Comparison of ENCODE assay signal across 9 cellular contexts in the genomic region with DNA sequence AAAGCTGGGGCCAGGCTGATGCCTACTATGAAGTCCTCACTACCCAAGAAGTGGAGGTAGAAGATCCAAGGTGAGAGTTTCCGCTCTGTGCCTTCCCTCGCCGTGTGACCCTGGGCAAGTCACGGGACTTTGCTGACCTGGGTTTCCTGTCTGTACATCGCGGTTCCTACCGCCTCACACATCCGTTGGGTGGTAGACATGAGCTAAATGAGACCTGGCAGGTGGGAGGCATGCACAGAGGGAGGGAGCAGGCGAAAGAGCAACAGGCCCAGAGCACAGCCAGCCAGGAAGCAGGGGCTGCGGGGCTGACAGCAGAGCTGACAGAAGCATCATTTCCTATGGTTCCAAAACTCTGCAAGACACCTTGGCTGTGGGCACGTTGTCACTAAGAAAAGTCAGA.
A peak's percentile ranks its signal among the peaks of the same experiment; 100 is the strongest.
DNase-seq lines count a peak whose midpoint lies in the region; ATAC-seq and TF ChIP-seq lines count a peak whose summit lies in the region.
"Had no signal": no experiment of that assay in that cellular context is flagged by ENCODE, and none has a peak within 500 bp of the region (broad histone marks: within the 10 kb centered on the region; RNA-seq: fewer than 3 reads in every experiment).

No MANE protein-coding gene starts in this region.

- H3K27ac ChIP-seq in Peyer's patch (peak overlapping the region in 3 of 4 donors; percentile 22 to 34 (median 32)), right atrium auricular region (no peak overlapping the region)
- H3K27ac ChIP-seq: KMS-11 had no signal

- H3K36me3 ChIP-seq in Peyer's patch: peaks cover 0 to 18% (median 0%) of the 10 kb centered on the region in 3 donors
- H3K36me3 ChIP-seq in right atrium auricular region: peaks cover 35% of the 10 kb centered on the region

- H3K27ac Mint-ChIP-seq in nephron progenitor cell (peak overlapping the region; percentile 34), WTC11 (no peak overlapping the region), progenitor cell of endocrine pancreas (no peak overlapping the region)

- H3K4me1 ChIP-seq in Peyer's patch (peaks cover 8 to 30% (median 24%) of the 10 kb centered on the region in 4 donors), right atrium auricular region (peaks cover 0 to 28% of the 10 kb centered on the region in 2 donors)

- TF ChIP-seq POLR2A in Peyer's patch (IDR thresholded peaks at IDR 0.05): no peak

- ATAC-seq in WTC11 (no peak), GM19397 (IDR thresholded peaks at IDR 0.05; ENCODE audit: unreplicated experiment) (no peak)

- H3K27me3 Mint-ChIP-seq in nephron progenitor cell (ENCODE audit: low read depth, poor library complexity) (peaks cover 4% of the 10 kb centered on the region), WTC11 (ENCODE audit: low read depth) (no peaks in the 10 kb centered on the region), progenitor cell of endocrine pancreas (peaks cover 25% of the 10 kb centered on the region)

- H3K4me3 ChIP-seq in Peyer's patch (no peak overlapping the region), right atrium auricular region (no peak overlapping the region)

- CTCF ChIA-PET in WTC11 (lab: Charles Lee): interaction anchor here (1.2 kb wide), 1 partner anchor 16 kb away, joined by 3 read pairs; no protein-coding TSS in a partner anchor

- TF ChIP-seq CTCF in Peyer's patch (IDR thresholded peaks at IDR 0.05) (no peak), nephron progenitor cell (IDR thresholded peaks at IDR 0.05) (no peak), WTC11 (IDR thresholded peaks at IDR 0.05) (no peak), progenitor cell of endocrine pancreas (IDR thresholded peaks at IDR 0.05; ENCODE audit: unreplicated experiment) (no peak), right atrium auricular region (IDR thresholded peaks at IDR 0.05) (no peak)

- peaks cover 18% of the 10 kb centered on the region for H3K9me3 Mint-ChIP-seq in nephron progenitor cell
- peaks cover 13% of the 10 kb centered on the region for H3K9me3 Mint-ChIP-seq in WTC11
- H3K9me3 Mint-ChIP-seq in progenitor cell of endocrine pancreas (ENCODE audit: low read depth): peaks cover 12% of the 10 kb centered on the region

- H3K4me1 Mint-ChIP-seq in nephron progenitor cell (peaks cover 51% of the 10 kb centered on the region), WTC11 (peaks cover 16% of the 10 kb centered on the region), progenitor cell of endocrine pancreas (ENCODE audit: low read depth) (peaks cover 13% of the 10 kb centered on the region)

- no peak overlapping the region for H3K4me3 Mint-ChIP-seq in nephron progenitor cell
- no peak overlapping the region for H3K4me3 Mint-ChIP-seq in WTC11
- no peak overlapping the region for H3K4me3 Mint-ChIP-seq in progenitor cell of endocrine pancreas (ENCODE audit: low read depth)

- no peaks in the 10 kb centered on the region for H3K27me3 ChIP-seq in Peyer's patch
- H3K27me3 ChIP-seq in right atrium auricular region: no peaks in the 10 kb centered on the region

- peak in 2 of 3 donors; percentile 78 to 89 for DNase-seq in Peyer's patch
- DNase-seq in activated T-helper 1 cell treated with Interleukin-2 at 50 U/mL for 16 hours (ENCODE audit: low read depth): peak; percentile 72
- DNase-seq in nephron progenitor cell: no peak
- peak; percentile 73 for DNase-seq in stimulated activated naive CD4-positive, alpha-beta T cell treated with Interleukin-2 at 50 U/mL for 16 hours (lab: John Stamatoyannopoulos, UW)
- no peak for DNase-seq in WTC11 (ENCODE audit: low spot score)
- no peak for DNase-seq in progenitor cell of endocrine pancreas (ENCODE audit: low spot score, unreplicated experiment)
- DNase-seq in right atrium auricular region (ENCODE audit: low spot score): no peak

- H3K9me3 ChIP-seq in Peyer's patch (no peaks in the 10 kb centered on the region), right atrium auricular region (peaks cover 0 to 6% of the 10 kb centered on the region in 2 donors)

- POLR2A ChIA-PET in WTC11 (lab: Charles Lee): interaction anchor here (1.4 kb wide), 1 partner anchor 27 kb away, joined by 3 read pairs; no protein-coding TSS in a partner anchor

- H3K36me3 Mint-ChIP-seq in nephron progenitor cell (ENCODE audit: low read depth): peaks cover 98% of the 10 kb centered on the region
- H3K36me3 Mint-ChIP-seq in WTC11: peaks cover 16% of the 10 kb centered on the region
- peaks cover 12% of the 10 kb centered on the region for H3K36me3 Mint-ChIP-seq in progenitor cell of endocrine pancreas (ENCODE audit: insufficient read depth)

TF ChIP-seq in WTC11, 78 proteins besides CTCF, POLR2A, EP300 and RAD21 (continues in another document):
- TF ChIP-seq, protein P1, sequence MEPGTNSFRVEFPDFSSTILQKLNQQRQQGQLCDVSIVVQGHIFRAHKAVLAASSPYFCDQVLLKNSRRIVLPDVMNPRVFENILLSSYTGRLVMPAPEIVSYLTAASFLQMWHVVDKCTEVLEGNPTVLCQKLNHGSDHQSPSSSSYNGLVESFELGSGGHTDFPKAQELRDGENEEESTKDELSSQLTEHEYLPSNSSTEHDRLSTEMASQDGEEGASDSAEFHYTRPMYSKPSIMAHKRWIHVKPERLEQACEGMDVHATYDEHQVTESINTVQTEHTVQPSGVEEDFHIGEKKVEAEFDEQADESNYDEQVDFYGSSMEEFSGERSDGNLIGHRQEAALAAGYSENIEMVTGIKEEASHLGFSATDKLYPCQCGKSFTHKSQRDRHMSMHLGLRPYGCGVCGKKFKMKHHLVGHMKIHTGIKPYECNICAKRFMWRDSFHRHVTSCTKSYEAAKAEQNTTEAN (CRISPR knock-in tag; IDR thresholded peaks at IDR 0.05): no peak
- TF ChIP-seq NR2C2 (CRISPR knock-in tag; IDR thresholded peaks at IDR 0.05): no peak
- TF ChIP-seq, protein P2, sequence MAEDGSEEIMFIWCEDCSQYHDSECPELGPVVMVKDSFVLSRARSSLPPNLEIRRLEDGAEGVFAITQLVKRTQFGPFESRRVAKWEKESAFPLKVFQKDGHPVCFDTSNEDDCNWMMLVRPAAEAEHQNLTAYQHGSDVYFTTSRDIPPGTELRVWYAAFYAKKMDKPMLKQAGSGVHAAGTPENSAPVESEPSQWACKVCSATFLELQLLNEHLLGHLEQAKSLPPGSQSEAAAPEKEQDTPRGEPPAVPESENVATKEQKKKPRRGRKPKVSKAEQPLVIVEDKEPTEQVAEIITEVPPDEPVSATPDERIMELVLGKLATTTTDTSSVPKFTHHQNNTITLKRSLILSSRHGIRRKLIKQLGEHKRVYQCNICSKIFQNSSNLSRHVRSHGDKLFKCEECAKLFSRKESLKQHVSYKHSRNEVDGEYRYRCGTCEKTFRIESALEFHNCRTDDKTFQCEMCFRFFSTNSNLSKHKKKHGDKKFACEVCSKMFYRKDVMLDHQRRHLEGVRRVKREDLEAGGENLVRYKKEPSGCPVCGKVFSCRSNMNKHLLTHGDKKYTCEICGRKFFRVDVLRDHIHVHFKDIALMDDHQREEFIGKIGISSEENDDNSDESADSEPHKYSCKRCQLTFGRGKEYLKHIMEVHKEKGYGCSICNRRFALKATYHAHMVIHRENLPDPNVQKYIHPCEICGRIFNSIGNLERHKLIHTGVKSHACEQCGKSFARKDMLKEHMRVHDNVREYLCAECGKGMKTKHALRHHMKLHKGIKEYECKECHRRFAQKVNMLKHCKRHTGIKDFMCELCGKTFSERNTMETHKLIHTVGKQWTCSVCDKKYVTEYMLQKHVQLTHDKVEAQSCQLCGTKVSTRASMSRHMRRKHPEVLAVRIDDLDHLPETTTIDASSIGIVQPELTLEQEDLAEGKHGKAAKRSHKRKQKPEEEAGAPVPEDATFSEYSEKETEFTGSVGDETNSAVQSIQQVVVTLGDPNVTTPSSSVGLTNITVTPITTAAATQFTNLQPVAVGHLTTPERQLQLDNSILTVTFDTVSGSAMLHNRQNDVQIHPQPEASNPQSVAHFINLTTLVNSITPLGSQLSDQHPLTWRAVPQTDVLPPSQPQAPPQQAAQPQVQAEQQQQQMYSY (CRISPR knock-in tag; IDR thresholded peaks at IDR 0.05): no peak
- no peak for TF ChIP-seq JAZF1 (CRISPR knock-in tag; IDR thresholded peaks at IDR 0.05)
- TF ChIP-seq ZNF423 (CRISPR knock-in tag; IDR thresholded peaks at IDR 0.05): no peak
- TF ChIP-seq ZNF396 (CRISPR knock-in tag; IDR thresholded peaks at IDR 0.05; ENCODE audit: borderline replicate concordance): no peak
- TF ChIP-seq, protein P3, sequence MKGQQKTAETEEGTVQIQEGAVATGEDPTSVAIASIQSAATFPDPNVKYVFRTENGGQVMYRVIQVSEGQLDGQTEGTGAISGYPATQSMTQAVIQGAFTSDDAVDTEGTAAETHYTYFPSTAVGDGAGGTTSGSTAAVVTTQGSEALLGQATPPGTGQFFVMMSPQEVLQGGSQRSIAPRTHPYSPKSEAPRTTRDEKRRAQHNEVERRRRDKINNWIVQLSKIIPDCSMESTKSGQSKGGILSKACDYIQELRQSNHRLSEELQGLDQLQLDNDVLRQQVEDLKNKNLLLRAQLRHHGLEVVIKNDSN (CRISPR knock-in tag; IDR thresholded peaks at IDR 0.05): no peak
- no peak for TF ChIP-seq PRRX2 (CRISPR knock-in tag; IDR thresholded peaks at IDR 0.05)
- no peak for TF ChIP-seq NFYB (CRISPR knock-in tag; conservative IDR thresholded peaks at IDR 0.05; ENCODE audit: low read depth)
- TF ChIP-seq FOXJ3 (CRISPR knock-in tag; IDR thresholded peaks at IDR 0.05; ENCODE audit: borderline replicate concordance): no peak
- TF ChIP-seq SOX15 (CRISPR knock-in tag; IDR thresholded peaks at IDR 0.05): no peak
- no peak for TF ChIP-seq ATF1 (CRISPR knock-in tag; IDR thresholded peaks at IDR 0.05)
- no peak for TF ChIP-seq IRF2 (CRISPR knock-in tag; IDR thresholded peaks at IDR 0.05; ENCODE audit: borderline replicate concordance, low read depth)
- TF ChIP-seq, protein P4, sequence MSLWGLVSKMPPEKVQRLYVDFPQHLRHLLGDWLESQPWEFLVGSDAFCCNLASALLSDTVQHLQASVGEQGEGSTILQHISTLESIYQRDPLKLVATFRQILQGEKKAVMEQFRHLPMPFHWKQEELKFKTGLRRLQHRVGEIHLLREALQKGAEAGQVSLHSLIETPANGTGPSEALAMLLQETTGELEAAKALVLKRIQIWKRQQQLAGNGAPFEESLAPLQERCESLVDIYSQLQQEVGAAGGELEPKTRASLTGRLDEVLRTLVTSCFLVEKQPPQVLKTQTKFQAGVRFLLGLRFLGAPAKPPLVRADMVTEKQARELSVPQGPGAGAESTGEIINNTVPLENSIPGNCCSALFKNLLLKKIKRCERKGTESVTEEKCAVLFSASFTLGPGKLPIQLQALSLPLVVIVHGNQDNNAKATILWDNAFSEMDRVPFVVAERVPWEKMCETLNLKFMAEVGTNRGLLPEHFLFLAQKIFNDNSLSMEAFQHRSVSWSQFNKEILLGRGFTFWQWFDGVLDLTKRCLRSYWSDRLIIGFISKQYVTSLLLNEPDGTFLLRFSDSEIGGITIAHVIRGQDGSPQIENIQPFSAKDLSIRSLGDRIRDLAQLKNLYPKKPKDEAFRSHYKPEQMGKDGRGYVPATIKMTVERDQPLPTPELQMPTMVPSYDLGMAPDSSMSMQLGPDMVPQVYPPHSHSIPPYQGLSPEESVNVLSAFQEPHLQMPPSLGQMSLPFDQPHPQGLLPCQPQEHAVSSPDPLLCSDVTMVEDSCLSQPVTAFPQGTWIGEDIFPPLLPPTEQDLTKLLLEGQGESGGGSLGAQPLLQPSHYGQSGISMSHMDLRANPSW (CRISPR knock-in tag; conservative IDR thresholded peaks at IDR 0.05; ENCODE audit: low read depth): no peak

Comparison
In these comparisons a context has a peak if more than half of its experiments do, and no peak if none do; other contexts are left out.
1. DNase-seq: peak in Peyer's patch (2 of 3), activated T-helper 1 cell treated with Interleukin-2 at 50 U/mL for 16 hours (single experiment) and stimulated activated naive CD4-positive, alpha-beta T cell treated with Interleukin-2 at 50 U/mL for 16 hours (single experiment); none in nephron progenitor cell (single experiment), WTC11 (single experiment), progenitor cell of endocrine pancreas (single experiment) and right atrium auricular region (single experiment).
2. H3K27ac ChIP-seq: peak in Peyer's patch (3 of 4); none in right atrium auricular region (0 of 2).